ENCODE assay signal across 17 cellular contexts in genomic region chr22:46535876-46536558, GRCh38. TPM values are rescaled to one million over a fixed set of nuclear protein-coding genes. Genes with fewer than 3 reads are reported as not detected.
A peak's percentile ranks its signal among the peaks of the same experiment; 100 is the strongest.
DNase-seq lines count a peak whose midpoint lies in the region; ATAC-seq, FAIRE-seq and TF ChIP-seq lines count a peak whose summit lies in the region.
"Had no signal": no experiment of that assay in that cellular context is flagged by ENCODE, and none has a peak within 500 bp of the region (broad histone marks: within the 10 kb centered on the region; RNA-seq: fewer than 3 reads in every experiment).

No MANE protein-coding gene starts in this region.

- peaks cover 36% of the 10 kb centered on the region for H3K79me1 ChIP-seq in mesenchymal stem cell (replicated peaks; ENCODE audit: low read length, poor library complexity, severe bottlenecking)

- CTCF ChIA-PET in HepG2 (lab: Yijun Ruan, JAX; ENCODE audit: low intra/inter-chr PET ratio, low total read pairs) = no interaction called here

- no peaks in the 10 kb centered on the region for H3K79me2 ChIP-seq in HepG2 (ENCODE audit: insufficient read depth, low read length)
- no peaks in the 10 kb centered on the region for H3K79me2 ChIP-seq in GM23248 (ENCODE audit: insufficient read depth)

- no peak overlapping the region for H3K23ac ChIP-seq in mesenchymal stem cell (ENCODE audit: low read length in 2 of 2)

- H3K27me3 Mint-ChIP-seq in central memory CD8-positive, alpha-beta T cell = peaks cover 31% of the 10 kb centered on the region
- peaks cover 18% of the 10 kb centered on the region for H3K27me3 Mint-ChIP-seq in activated T-helper 17 cell treated with anti-CD3 and anti-CD28 coated beads, Interleukin-2, amount 50 U/mL, for 72 hours

- H3K9me3 ChIP-seq in HepG2 (ENCODE audit: low read length) (no peaks in the 10 kb centered on the region), right lobe of liver (no peaks in the 10 kb centered on the region), mesenchymal stem cell (ENCODE audit: control insufficient read depth, low read length) (no peaks in the 10 kb centered on the region), GM23248 (ENCODE audit: low read depth) (no peaks in the 10 kb centered on the region)
- H3K9me3 ChIP-seq: left lung, Peyer's patch, uterus had no signal

- TF ChIP-seq CTCF in HepG2 (CRISPR knock-in tag; IDR thresholded peaks at IDR 0.05) (no peak), right lobe of liver (IDR thresholded peaks at IDR 0.05) (no peak)

- H4K8ac ChIP-seq in mesenchymal stem cell (ENCODE audit: low read length) = no peak overlapping the region

- 98% methylated on average over 58 of the region's 83 CpGs for WGBS in HepG2 (ENCODE audit: low lambda C conversion rate)
- WGBS in right lobe of liver (ENCODE audit: insufficient coverage, low coverage, low lambda C conversion rate, missing lambda C conversion rate) = 89% methylated on average over 28 of the region's 83 CpGs
- WGBS in mesenchymal stem cell = 67% methylated on average over 81 of the region's 83 CpGs
- 71 to 85% methylated on average over 51 to 73 of the region's 83 CpGs for WGBS in GM23248 (ENCODE audit: low coverage in 1 of 2, low lambda C conversion rate in 2 of 2, missing lambda C conversion rate in 2 of 2), 2 experiments

- no peak overlapping the region for H2BK120ac ChIP-seq in mesenchymal stem cell (ENCODE audit: low read depth, low read length)

- H3K4me3 ChIP-seq in HepG2 (replicated peaks in 1 of 3; ENCODE audit: insufficient read depth in 1 of 3, low read depth in 2 of 3, low read length in 3 of 3) (no peak overlapping the region), right lobe of liver (no peak overlapping the region), mesenchymal stem cell (ENCODE audit: insufficient read depth in 1 of 2, low read depth in 1 of 2, low read length in 2 of 2) (peak overlapping the region in 1 of 2 experiments; percentile 73), GM23248 (no peak overlapping the region)
- H3K4me3 ChIP-seq: uterus had no signal

- H3K9ac ChIP-seq in HepG2 (ENCODE audit: insufficient read depth, low read depth, low read length) = no peak overlapping the region
- no peak overlapping the region for H3K9ac ChIP-seq in mesenchymal stem cell (ENCODE audit: low read length)
- H3K9ac ChIP-seq in GM23248 = no peak overlapping the region

- no peak for FAIRE-seq in HepG2 (lab: Jason Lieb, UNC)

- no peak for TF ChIP-seq EP300 in HepG2 (IDR thresholded peaks at IDR 0.05; ENCODE audit: low read depth in 2 of 2, low read length in 2 of 2)
- no peak for TF ChIP-seq EP300 in HepG2 (CRISPR knock-in tag; IDR thresholded peaks at IDR 0.05; ENCODE audit: borderline replicate concordance)

- H4K91ac ChIP-seq in mesenchymal stem cell (ENCODE audit: low read length) = no peak overlapping the region

- DNase-seq in HepG2 (ENCODE audit: low spot score) (no peak), right lobe of liver (no peak), mesenchymal stem cell (no peak), head of caudate nucleus (no peak), GM23248 (no peak), GM03348 (ENCODE audit: low spot score) (no peak)
- DNase-seq in central memory CD8-positive, alpha-beta T cell (ENCODE audit: low spot score in 2 of 2) = no peak
- DNase-seq: activated CD8-positive, alpha-beta T cell treated with anti-CD3 and anti-CD28 coated beads for 36 hours; activated naive CD4-positive, alpha-beta T cell; cortex of kidney; MM.1S; NCI-H345; Peyer's patch; uterus had no signal

- H4K20me1 ChIP-seq in HepG2 (ENCODE audit: insufficient read depth, low read length) (no peaks in the 10 kb centered on the region), GM23248 (ENCODE audit: insufficient read depth) (no peaks in the 10 kb centered on the region)

- no peak overlapping the region for H2AFZ ChIP-seq in HepG2 (ENCODE audit: low read length)
- no peak overlapping the region for H2AFZ ChIP-seq in mesenchymal stem cell (ENCODE audit: low read depth, low read length)
- H2AFZ ChIP-seq in GM23248 = no peak overlapping the region

- no peak overlapping the region for H3K14ac ChIP-seq in mesenchymal stem cell (ENCODE audit: low read length in 2 of 2)

- no TSS peak for BruUV-seq in HepG2 (replicated peaks; lab: Mats Ljungman, UMichigan)

- no peak overlapping the region for H2BK12ac ChIP-seq in mesenchymal stem cell (ENCODE audit: low read length in 2 of 2)

- H3K27me3 ChIP-seq in HepG2 (ENCODE audit: control insufficient read depth in 1 of 2, insufficient read depth in 2 of 2, low read length in 2 of 2) (peaks cover 5 to 32% of the 10 kb centered on the region in 2 experiments), right lobe of liver (peaks cover 0 to 4% of the 10 kb centered on the region in 2 donors), mesenchymal stem cell (ENCODE audit: control insufficient read depth in 1 of 2, insufficient read depth in 1 of 2, low read length in 2 of 2) (peaks cover 4 to 20% of the 10 kb centered on the region in 2 experiments), GM23248 (replicated peaks; ENCODE audit: insufficient read depth) (no peaks in the 10 kb centered on the region)
- H3K27me3 ChIP-seq: uterus had no signal

- H3F3A ChIP-seq in GM23248 (ENCODE audit: insufficient read depth) = no peaks in the 10 kb centered on the region

- no peak for ATAC-seq in HepG2
- no peak for ATAC-seq in right lobe of liver
- no peak for ATAC-seq in central memory CD8-positive, alpha-beta T cell (replicated peaks; ENCODE audit: extremely low read depth, poor library complexity, severe bottlenecking)
- no peak for ATAC-seq in activated T-helper 17 cell treated with anti-CD3 and anti-CD28 coated beads, Interleukin-2, amount 50 U/mL, for 72 hours (replicated peaks)
- ATAC-seq: left lung had no signal

- no peak overlapping the region for H3K18ac ChIP-seq in mesenchymal stem cell (ENCODE audit: low read depth in 1 of 2, low read length in 2 of 2)

- H2BK5ac ChIP-seq in mesenchymal stem cell (ENCODE audit: low read depth, low read length, poor library complexity, severe bottlenecking) = no peak overlapping the region

- no peaks in the 10 kb centered on the region for H3K9me2 ChIP-seq in GM23248 (ENCODE audit: insufficient read depth)

- peak overlapping the region; percentile 27 for H3K4me3 Mint-ChIP-seq in central memory CD8-positive, alpha-beta T cell
- no peak overlapping the region for H3K4me3 Mint-ChIP-seq in activated T-helper 17 cell treated with anti-CD3 and anti-CD28 coated beads, Interleukin-2, amount 50 U/mL, for 72 hours
- H3K4me3 Mint-ChIP-seq: activated CD8-positive, alpha-beta T cell treated with anti-CD3 and anti-CD28 coated beads for 36 hours; T-helper 1 cell treated with Interleukin-12 subunit alpha and Interleukin-12 subunit beta and Interleukin-4 antibody, amounts not matched to agents 30 μg/mL and 1 μg/mL, for 36 hours had no signal

- H3K36me3 ChIP-seq in HepG2 (replicated peaks in 1 of 2; ENCODE audit: control insufficient read depth in 1 of 2, insufficient read depth in 2 of 2, low read length in 2 of 2) = no peaks in the 10 kb centered on the region
- no peaks in the 10 kb centered on the region for H3K36me3 ChIP-seq in right lobe of liver
- H3K36me3 ChIP-seq in mesenchymal stem cell (ENCODE audit: control insufficient read depth in 1 of 2, insufficient read depth in 2 of 2, low read depth in 1 of 2, low read length in 2 of 2) = peaks cover 0 to 32% of the 10 kb centered on the region in 2 experiments
- H3K36me3 ChIP-seq in GM23248 (ENCODE audit: low read depth) = no peaks in the 10 kb centered on the region
- H3K36me3 ChIP-seq: Peyer's patch, uterus had no signal

- no peak overlapping the region for H3K4me2 ChIP-seq in HepG2 (ENCODE audit: low read depth, low read length)
- H3K4me2 ChIP-seq in mesenchymal stem cell (ENCODE audit: low read length, poor library complexity, severe bottlenecking) = peak overlapping the region; percentile 73
- H3K4me2 ChIP-seq in GM23248 (ENCODE audit: unreplicated experiment) = no peak overlapping the region

- TF ChIP-seq POLR2A in HepG2 (IDR thresholded peaks at IDR 0.05; ENCODE audit: insufficient read depth in 1 of 2, low read depth in 2 of 2, low read length in 2 of 2) (no peak), right lobe of liver (IDR thresholded peaks at IDR 0.05) (no peak)

- H3K4me1 Mint-ChIP-seq in central memory CD8-positive, alpha-beta T cell = peaks cover 13% of the 10 kb centered on the region
- H3K4me1 Mint-ChIP-seq in activated T-helper 17 cell treated with anti-CD3 and anti-CD28 coated beads, Interleukin-2, amount 50 U/mL, for 72 hours = no peaks in the 10 kb centered on the region

- no peaks in the 10 kb centered on the region for H3K36me3 Mint-ChIP-seq in central memory CD8-positive, alpha-beta T cell (ENCODE audit: insufficient read depth)
- H3K36me3 Mint-ChIP-seq in activated T-helper 17 cell treated with anti-CD3 and anti-CD28 coated beads, Interleukin-2, amount 50 U/mL, for 72 hours (ENCODE audit: low read depth) = no peaks in the 10 kb centered on the region

- H2BK15ac ChIP-seq in mesenchymal stem cell (ENCODE audit: low read depth, poor library complexity, severe bottlenecking) = no peak overlapping the region

- POLR2A ChIA-PET in HepG2 (lab: Yijun Ruan, JAX) = no interaction called here

- H3K4ac ChIP-seq in mesenchymal stem cell (ENCODE audit: low read depth in 1 of 2, low read length in 2 of 2) = no peak overlapping the region

- H3K4me1 ChIP-seq in HepG2 (ENCODE audit: insufficient read depth, low read length) (peaks cover 20% of the 10 kb centered on the region), right lobe of liver (peaks cover 0 to 8% (median 0%) of the 10 kb centered on the region in 4 donors), mesenchymal stem cell (ENCODE audit: control insufficient read depth, insufficient read depth, low read depth, low read length) (peaks cover 36% of the 10 kb centered on the region), GM23248 (ENCODE audit: insufficient read depth) (peaks cover 12% of the 10 kb centered on the region)

- in situ Hi-C loops in HepG2 (cut with HindIII; ENCODE audit: extremely low pct_ligation_motif_present, low pct_unique_long_range_greater_than_20kb) = loop anchor here (5.0 to 25.0 kb wide), 2 partner anchors 169 to 399 kb away; no protein-coding TSS in a partner anchor
- in situ Hi-C loops in GM23248 (cut with MboI) = loop anchor here (25.0 kb wide), 1 partner anchor 399 kb away; no protein-coding TSS in a partner anchor

- H3K27ac ChIP-seq in HepG2 (ENCODE audit: extremely low read length, insufficient read depth, low read length) (no peak overlapping the region), right lobe of liver (no peak overlapping the region), mesenchymal stem cell (ENCODE audit: low read length, poor library complexity, severe bottlenecking) (no peak overlapping the region), GM23248 (no peak overlapping the region)
- H3K27ac ChIP-seq: left lung, Peyer's patch, uterus had no signal

- no peaks in the 10 kb centered on the region for H3K9me3 Mint-ChIP-seq in central memory CD8-positive, alpha-beta T cell
- H3K9me3 Mint-ChIP-seq in activated T-helper 17 cell treated with anti-CD3 and anti-CD28 coated beads, Interleukin-2, amount 50 U/mL, for 72 hours = no peaks in the 10 kb centered on the region
- H3K9me3 Mint-ChIP-seq: activated CD8-positive, alpha-beta T cell treated with anti-CD3 and anti-CD28 coated beads for 36 hours; T-helper 1 cell treated with Interleukin-12 subunit alpha and Interleukin-12 subunit beta and Interleukin-4 antibody, amounts not matched to agents 30 μg/mL and 1 μg/mL, for 36 hours had no signal

- H2AK5ac ChIP-seq in mesenchymal stem cell (ENCODE audit: low read length, severe bottlenecking) = no peak overlapping the region

- H3K27ac Mint-ChIP-seq in central memory CD8-positive, alpha-beta T cell (ENCODE audit: low read depth) = no peak overlapping the region
- no peak overlapping the region for H3K27ac Mint-ChIP-seq in activated T-helper 17 cell treated with anti-CD3 and anti-CD28 coated beads, Interleukin-2, amount 50 U/mL, for 72 hours
- H3K27ac Mint-ChIP-seq: activated CD8-positive, alpha-beta T cell treated with anti-CD3 and anti-CD28 coated beads for 36 hours; T-helper 1 cell treated with Interleukin-12 subunit alpha and Interleukin-12 subunit beta and Interleukin-4 antibody, amounts not matched to agents 30 μg/mL and 1 μg/mL, for 36 hours had no signal

- intact Hi-C loops in HepG2 (cut with micrococcal nuclease; ENCODE audit: unreplicated experiment) = no loop called here
- intact Hi-C loops in right lobe of liver (cut with DNase I) = loop anchor here in 1 of 2 donors (5.0 kb wide), 1 partner anchor 179 kb away; no protein-coding TSS in a partner anchor
- intact Hi-C loops in head of caudate nucleus (cut with DNase I) = no loop called here

- no peak for TF ChIP-seq RAD21 in HepG2 (CRISPR knock-in tag; IDR thresholded peaks at IDR 0.05)

RNA-seq across cellular contexts. Expression of gene CELSR1, which starts 1.4 kb away (rescaled TPM):
- total RNA-seq in HepG2 (2016; rRNA removed; fragmentation: Illumina TruSeq; extraction: Trizol) (1.5 and 1.8 TPM in 2 replicates), right lobe of liver (1 to 10 TPM; 2.9 to 8.2 (median 5.0) TPM)
- 0.53 and 0.71 TPM in 2 replicates for total RNA-seq in HepG2 (2016; cell fraction: cytosol; rRNA removed; fragmentation: Illumina TruSeq; extraction: Trizol; ENCODE audit: low read depth)
- total RNA-seq in HepG2 (2016; cell fraction: insoluble cytoplasmic fraction; rRNA removed; fragmentation: Illumina TruSeq; extraction: Trizol) = 1.1 and 1.6 TPM in 2 replicates
- total RNA-seq in HepG2 (2016; cell fraction: membrane; rRNA removed; fragmentation: Illumina TruSeq; extraction: Trizol) = 0.62 and 0.71 TPM in 2 replicates
- total RNA-seq in HepG2 (2016; cell fraction: nucleus; rRNA removed; fragmentation: Illumina TruSeq; extraction: Trizol) = 2.1 and 2.2 TPM in 2 replicates
- polyA plus RNA-seq in HepG2 (2011; rRNA removed) (0.78 and 0.84 TPM in 2 replicates), GM23248 (2016; fragmentation: Nextera tagmentation; extraction: Ambion mirVana) (0.15 and 0.23 TPM in 2 replicates)
- 0.49 and 0.62 TPM in 2 replicates for polyA plus RNA-seq in HepG2 (2011; cell fraction: cytosol; rRNA removed)
- polyA plus RNA-seq in HepG2 (2011; cell fraction: nucleus; rRNA removed) = 2.1 and 3.6 TPM in 2 replicates
- polyA plus RNA-seq in HepG2 (2012) = 0.75 and 0.95 TPM in 2 replicates
- polyA plus RNA-seq in HepG2 (2016; cell fraction: cytosol; fragmentation: Illumina TruSeq; extraction: Trizol; ENCODE audit: low read depth) = 0.17 and 0.26 TPM in 2 replicates
- polyA plus RNA-seq in HepG2 (2016; cell fraction: insoluble cytoplasmic fraction; fragmentation: Illumina TruSeq; extraction: Trizol; ENCODE audit: low read depth) = 0.76 and 1.3 TPM in 2 replicates
- 0.38 and 0.70 TPM in 2 replicates for polyA plus RNA-seq in HepG2 (2016; cell fraction: membrane; fragmentation: Illumina TruSeq; extraction: Trizol; ENCODE audit: low read depth)
- 4.1 and 5.1 TPM in 2 replicates for polyA plus RNA-seq in HepG2 (2016; cell fraction: nucleus; fragmentation: Illumina TruSeq; extraction: Trizol; ENCODE audit: insufficient read depth, low read depth)
- 4.5 and 19.4 TPM in 2 replicates for polyA minus RNA-seq in HepG2 (2011; rRNA and poly(A)+ RNA removed; ENCODE audit: low replicate concordance)
- polyA minus RNA-seq in HepG2 (2011; cell fraction: cytosol; rRNA and poly(A)+ RNA removed) = 0.30 and 1.1 TPM in 2 replicates
- 2.0 and 3.5 TPM in 2 replicates for polyA minus RNA-seq in HepG2 (2011; cell fraction: nucleus; rRNA and poly(A)+ RNA removed)
- polyA plus RNA-seq in mesenchymal stem cell (2013, experiment 1 of 2) = 0.14 TPM
- 0.11 TPM for polyA plus RNA-seq in mesenchymal stem cell (2013, experiment 2 of 2)
- total RNA-seq in GM23248 (2014; rRNA removed; shearing (Covaris generic)) = 0.38 and 0.54 TPM in 2 replicates
- under 1 TPM; 0.32 to 0.48 TPM for total RNA-seq in activated T-helper 17 cell treated with anti-CD3 and anti-CD28 coated beads, Interleukin-2, amount 50 U/mL, for 72 hours
